Comparison of ENCODE assay signal across 8 cellular contexts in the genomic region with DNA sequence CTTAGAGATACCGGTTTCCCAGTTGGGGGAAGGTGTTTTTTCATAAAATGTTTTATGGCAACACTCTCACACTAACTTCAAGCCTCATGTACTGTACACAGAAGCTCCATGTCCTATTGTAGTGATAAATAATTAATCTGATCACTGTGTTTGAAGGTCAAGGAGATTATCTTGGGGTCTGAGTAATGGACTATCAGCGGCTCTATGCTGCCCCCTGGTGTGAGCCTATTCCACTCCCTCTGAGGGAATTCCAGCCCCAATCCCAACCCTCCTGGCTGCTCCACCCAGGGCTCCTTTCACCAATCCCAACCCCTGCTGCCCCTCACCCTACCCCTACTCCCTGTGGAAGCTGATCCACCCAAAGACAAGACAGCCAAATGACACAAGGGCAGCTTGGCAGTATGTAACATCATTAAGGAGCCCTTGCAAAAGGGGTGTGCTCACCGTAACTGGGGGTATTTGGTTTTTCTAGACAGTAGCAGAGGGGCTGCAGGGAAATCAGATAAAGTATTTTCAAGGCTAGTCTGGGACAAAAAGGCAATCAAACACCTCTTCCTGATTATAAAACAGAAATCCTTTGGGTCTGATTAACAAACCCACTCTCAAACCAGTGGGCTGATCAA. TPM values are rescaled to one million over a fixed set of nuclear protein-coding genes. Genes with fewer than 3 reads are reported as not detected.
DNase-seq lines count a peak whose midpoint lies in the region; ATAC-seq, FAIRE-seq and TF ChIP-seq lines count a peak whose summit lies in the region.

No MANE protein-coding gene starts in this region.

- H3K36me3 ChIP-seq in BJ (ENCODE audit: control insufficient read depth, insufficient read depth, low read length) (peaks cover 16% of the 10 kb centered on the region), GM23248 (ENCODE audit: low read depth) (peaks cover 12% of the 10 kb centered on the region), Panc1 (ENCODE audit: control insufficient read depth, insufficient read depth, low read length) (peaks cover 3% of the 10 kb centered on the region), ascending aorta (peaks cover 45 to 68% of the 10 kb centered on the region in 2 donors)

- DNase-seq in BJ (ENCODE audit: low read depth) (no peak), GM23248 (peak; percentile 65), Panc1 (ENCODE audit: low read depth, low spot score) (no peak), ascending aorta (ENCODE audit: low spot score in 2 of 2) (no peak), iPS-NIHi11 (ENCODE audit: low spot score) (peak; percentile 84), GOT3 (lab: John Stamatoyannopoulos, UW) (no peak), H54 (ENCODE audit: insufficient read length, low spot score) (no peak)
- peak; percentile 30 to 50 for DNase-seq in stimulated activated CD4-positive, alpha-beta T cell treated with anti-CD3 and anti-CD28 coated beads, Interleukin-1b, Interleukin-23, amount 100 ng/mL, for 4 hours (ENCODE audit: low read depth in 2 of 2)

- H3K27me3 ChIP-seq in BJ (ENCODE audit: control insufficient read depth, insufficient read depth, low read length) (no peaks in the 10 kb centered on the region), GM23248 (replicated peaks; ENCODE audit: insufficient read depth) (no peaks in the 10 kb centered on the region), Panc1 (ENCODE audit: control insufficient read depth, insufficient read depth, low read length) (no peaks in the 10 kb centered on the region), ascending aorta (no peaks in the 10 kb centered on the region)

- H3K4me1 ChIP-seq in GM23248 (ENCODE audit: insufficient read depth) (no peaks in the 10 kb centered on the region), Panc1 (ENCODE audit: control insufficient read depth, insufficient read depth, low read length) (no peaks in the 10 kb centered on the region), ascending aorta (no peaks in the 10 kb centered on the region)

- no TSS peak for BruUV-seq in Panc1 (replicated peaks; lab: Mats Ljungman, UMichigan)

- TF ChIP-seq POLR2A in H54 (IDR thresholded peaks at IDR 0.05; ENCODE audit: low read depth, low read length), result no peak

- H3K27ac ChIP-seq in GM23248, result no peak overlapping the region
- no peak overlapping the region for H3K27ac ChIP-seq in Panc1 (ENCODE audit: low read length)
- H3K27ac ChIP-seq in ascending aorta, result no peak overlapping the region

- H3K79me2 ChIP-seq in GM23248 (ENCODE audit: insufficient read depth), result peaks cover 14% of the 10 kb centered on the region; the same call in 1 of the 2 replicates

- CTCF ChIA-PET in BJ (lab: Yijun Ruan, JAX), result interaction anchor here (0.9 to 9.2 kb wide), 34 partner anchors 9 to 205 kb away, joined by 3 to 103 read pairs (median 6); no protein-coding TSS in a partner anchor
- CTCF ChIA-PET in Panc1 (lab: Charles Lee), result interaction anchor here (0.7 kb wide), 2 partner anchors 13 to 346 kb away, joined by 3 to 5 read pairs; no protein-coding TSS in a partner anchor

- WGBS in GM23248 (ENCODE audit: low coverage in 1 of 2, low lambda C conversion rate in 2 of 2, missing lambda C conversion rate in 2 of 2), 2 experiments, result 30 to 35% methylated on average over 3 of the region's 3 CpGs

- H3K9ac ChIP-seq in GM23248, result no peak overlapping the region

- H3K9me3 ChIP-seq in GM23248 (ENCODE audit: low read depth) (no peaks in the 10 kb centered on the region), Panc1 (ENCODE audit: control insufficient read depth, insufficient read depth, low read depth, low read length) (no peaks in the 10 kb centered on the region), ascending aorta (no peaks in the 10 kb centered on the region)

- ATAC-seq in Panc1, result peak; percentile 88

- no peak for FAIRE-seq in H54 (lab: Jason Lieb, UNC)

- H3F3A ChIP-seq in GM23248 (ENCODE audit: insufficient read depth), result no peaks in the 10 kb centered on the region

- no peaks in the 10 kb centered on the region for H4K20me1 ChIP-seq in GM23248 (ENCODE audit: insufficient read depth)

- no peak overlapping the region for H3K4me2 ChIP-seq in GM23248 (ENCODE audit: unreplicated experiment)

- no peak overlapping the region for H3K4me3 ChIP-seq in BJ (ENCODE audit: low read depth, low read length)
- no peak overlapping the region for H3K4me3 ChIP-seq in GM23248
- H3K4me3 ChIP-seq in Panc1 (ENCODE audit: low read depth in 2 of 2, low read length in 2 of 2), result no peak overlapping the region
- no peak overlapping the region for H3K4me3 ChIP-seq in ascending aorta

- in situ Hi-C loops in GM23248 (cut with MboI) (no loop called here), Panc1 (cut with HindIII; ENCODE audit: low pct_unique_long_range_greater_than_20kb, low sequenced_read_pairs) (no loop called here)

- intact Hi-C loops in Panc1 (cut with micrococcal nuclease; ENCODE audit: unreplicated experiment), result loop anchor here (5.0 to 10.0 kb wide), 2 partner anchors 59 to 96 kb away; no protein-coding TSS in a partner anchor
- intact Hi-C loops in ascending aorta (cut with DNase I), result loop anchor here (2.0 kb wide), 1 partner anchor 62 kb away; no protein-coding TSS in a partner anchor

- TF ChIP-seq CTCF in BJ (IDR thresholded peaks at IDR 0.05; ENCODE audit: insufficient read depth, low read depth, low read length) (peak; percentile 87), Panc1 (IDR thresholded peaks at IDR 0.05) (peak; percentile 81), ascending aorta (IDR thresholded peaks at IDR 0.05) (peak; percentile 23 to 66 (median 40))

- no peak overlapping the region for H2AFZ ChIP-seq in GM23248

- H3K9me2 ChIP-seq in GM23248 (ENCODE audit: insufficient read depth), result no peaks in the 10 kb centered on the region

- POLR2A ChIA-PET in BJ (lab: Charles Lee), result no interaction called here
- POLR2A ChIA-PET in Panc1 (lab: Charles Lee), result no interaction called here

RNA-seq across cellular contexts. Expression of a gene that starts 22.3 kb away (rescaled TPM):
- 20.3 and 22.5 TPM in 2 replicates for polyA plus RNA-seq in BJ (2011; rRNA removed)
- polyA minus RNA-seq in BJ (2011; rRNA and poly(A)+ RNA removed), result 21.0 and 30.6 TPM in 2 replicates
- 27.1 and 27.6 TPM in 2 replicates for total RNA-seq in GM23248 (2014; rRNA removed; shearing (Covaris generic))
- polyA plus RNA-seq in GM23248 (2016; fragmentation: Nextera tagmentation; extraction: Ambion mirVana), result 16.2 and 17.2 TPM in 2 replicates
- total RNA-seq in Panc1 (2021; ENCODE audit: unreplicated experiment), result 26.2 TPM
- 14.4 TPM for polyA plus RNA-seq in Panc1 (2012; ENCODE audit: insufficient read length)
- total RNA-seq in ascending aorta, result 39.3 TPM

RNA-seq across cellular contexts. Expression of a gene that starts 22.4 kb away (rescaled TPM):
- polyA plus RNA-seq in BJ (2011; rRNA removed) (13.1 and 26.9 TPM in 2 replicates), GM23248 (2016; fragmentation: Nextera tagmentation; extraction: Ambion mirVana) (20.2 and 22.5 TPM in 2 replicates)
- polyA minus RNA-seq in BJ (2011; rRNA and poly(A)+ RNA removed), result 7.4 and 9.5 TPM in 2 replicates
- total RNA-seq in GM23248 (2014; rRNA removed; shearing (Covaris generic)), result 25.7 and 28.3 TPM in 2 replicates
- total RNA-seq in Panc1 (2021; ENCODE audit: unreplicated experiment) (21.9 TPM), ascending aorta (85.6 TPM)
- 9.2 TPM for polyA plus RNA-seq in Panc1 (2012; ENCODE audit: insufficient read length)

RNA-seq across cellular contexts. Expression of a gene that starts 32.2 kb away (rescaled TPM):
- polyA plus RNA-seq in BJ (2011; rRNA removed) (2.3 and 2.5 TPM in 2 replicates), GM23248 (2016; fragmentation: Nextera tagmentation; extraction: Ambion mirVana) (0.73 and 1.6 TPM in 2 replicates)
- polyA minus RNA-seq in BJ (2011; rRNA and poly(A)+ RNA removed), result 2.2 and 2.7 TPM in 2 replicates
- 1.4 and 1.8 TPM in 2 replicates for total RNA-seq in GM23248 (2014; rRNA removed; shearing (Covaris generic))
- total RNA-seq in Panc1 (2021; ENCODE audit: unreplicated experiment) (0.15 TPM), ascending aorta (0.32 TPM)
- 0.38 TPM for polyA plus RNA-seq in Panc1 (2012; ENCODE audit: insufficient read length)

RNA-seq across cellular contexts. Expression of a gene that starts 51.0 kb away (rescaled TPM):
- polyA plus RNA-seq in BJ (2011; rRNA removed) (30.5 and 34.7 TPM in 2 replicates), GM23248 (2016; fragmentation: Nextera tagmentation; extraction: Ambion mirVana) (22.5 and 23.1 TPM in 2 replicates)
- 29.8 and 47.3 TPM in 2 replicates for polyA minus RNA-seq in BJ (2011; rRNA and poly(A)+ RNA removed)
- total RNA-seq in GM23248 (2014; rRNA removed; shearing (Covaris generic)), result 30.1 and 41.9 TPM in 2 replicates
- total RNA-seq in Panc1 (2021; ENCODE audit: unreplicated experiment) (29.8 TPM), ascending aorta (11.6 TPM)
- 34.5 TPM for polyA plus RNA-seq in Panc1 (2012; ENCODE audit: insufficient read length)

Comparison
In these comparisons a context has a peak if more than half of its experiments do, and no peak if none do; other contexts are left out.
1. DNase-seq: peak in GM23248 (single experiment), iPS-NIHi11 (single experiment) and stimulated activated CD4-positive, alpha-beta T cell treated with anti-CD3 and anti-CD28 coated beads, Interleukin-1b, Interleukin-23, amount 100 ng/mL, for 4 hours (2 of 2); none in BJ (single experiment), Panc1 (single experiment), ascending aorta (0 of 2), GOT3 (single experiment) and H54 (single experiment).
2. Peak in every context shown above with its lines, with median percentiles within 50 percentile points of each other: CTCF ChIP-seq.